Comparison of ENCODE assay signal across 9 cellular contexts in genomic region chr9:27460225-27461023, GRCh38.
DNase-seq lines count a peak whose midpoint lies in the region; ATAC-seq and TF ChIP-seq lines count a peak whose summit lies in the region.
"Had no signal": no experiment of that assay in that cellular context is flagged by ENCODE, and none has a peak within 500 bp of the region (broad histone marks: within the 10 kb centered on the region; RNA-seq: fewer than 3 reads in every experiment).

No MANE protein-coding gene starts in this region.

- no peak overlapping the region for H3K4me3 ChIP-seq in left lung

- peaks cover 5 to 14% of the 10 kb centered on the region in 2 donors for H3K4me1 ChIP-seq in left lung

- intact Hi-C loops in left lung (cut with DNase I) = no loop called here

- no peaks in the 10 kb centered on the region for H3K9me3 ChIP-seq in left lung

- no peaks in the 10 kb centered on the region for H3K36me3 ChIP-seq in left lung

- no peaks in the 10 kb centered on the region for H3K27me3 ChIP-seq in left lung

- ATAC-seq in HG02973 (IDR thresholded peaks at IDR 0.05; ENCODE audit: unreplicated experiment) (peak; percentile 95), left lung (peak; percentile 75)

- DNase-seq in DMS53 (lab: John Stamatoyannopoulos, UW) (peak; percentile 15), DMS53 treated with DMSO at 0.1 percent for 48 hours (lab: John Stamatoyannopoulos, UW; ENCODE audit: unreplicated experiment) (no peak), RPMI8226 (peak; percentile 13), left lung (no peak), T1000 (lab: John Stamatoyannopoulos, UW) (no peak), NCI-H2029 (lab: John Stamatoyannopoulos, UW) (no peak)
- no peak for DNase-seq in activated naive CD4-positive, alpha-beta T cell treated with anti-CD3 and anti-CD28 coated beads, Interleukin-2, amount 50 U/mL, for 16 hours

- peak overlapping the region; percentile 39 to 40 for H3K27ac ChIP-seq in left lung
- H3K27ac ChIP-seq: 22Rv1 had no signal

- no peak for TF ChIP-seq CTCF in left lung (IDR thresholded peaks at IDR 0.05)

Comparison
In these comparisons a context has a peak if more than half of its experiments do, and no peak if none do; other contexts are left out.
1. DNase-seq: peak in DMS53 (single experiment) and RPMI8226 (single experiment); none in DMS53 treated with DMSO at 0.1 percent for 48 hours (single experiment), left lung (0 of 2), T1000 (single experiment), activated naive CD4-positive, alpha-beta T cell treated with anti-CD3 and anti-CD28 coated beads, Interleukin-2, amount 50 U/mL, for 16 hours (single experiment) and NCI-H2029 (single experiment).